ENCODE assay signal across 13 cellular contexts in the genomic region with DNA sequence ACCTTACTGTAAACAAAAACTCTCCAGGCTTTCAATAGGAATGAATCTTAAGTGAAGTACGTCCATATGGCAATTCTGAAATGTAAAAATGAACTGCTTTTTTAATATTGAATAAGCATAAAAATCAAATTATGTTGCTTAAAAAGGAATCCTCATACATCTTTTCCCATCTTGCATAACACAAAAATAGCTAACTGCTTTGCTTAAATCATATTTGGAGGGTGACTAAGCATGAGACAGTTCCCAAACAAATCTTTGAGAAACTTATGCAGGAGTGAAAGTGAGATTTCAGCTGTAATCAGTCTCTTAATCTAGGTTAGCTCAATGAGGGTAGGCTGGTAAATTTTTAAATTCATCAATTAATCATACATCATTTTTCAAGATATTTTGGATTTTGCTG.
DNase-seq lines count a peak whose midpoint lies in the region; ATAC-seq, FAIRE-seq and TF ChIP-seq lines count a peak whose summit lies in the region.
"Had no signal": no experiment of that assay in that cellular context is flagged by ENCODE, and none has a peak within 500 bp of the region (broad histone marks: within the 10 kb centered on the region; RNA-seq: fewer than 3 reads in every experiment).

No MANE protein-coding gene starts in this region.

- H3K9ac ChIP-seq in HepG2 (ENCODE audit: insufficient read depth, low read depth, low read length): no peak overlapping the region

- TF ChIP-seq POLR2A in HepG2 (IDR thresholded peaks at IDR 0.05; ENCODE audit: insufficient read depth in 1 of 2, low read depth in 2 of 2, low read length in 2 of 2): no peak

- no peaks in the 10 kb centered on the region for H4K20me1 ChIP-seq in HepG2 (ENCODE audit: insufficient read depth, low read length)

- DNase-seq in AG10803 (ENCODE audit: low read depth): peak; percentile 64
- DNase-seq in RCC 7860 (ENCODE audit: low spot score): peak; percentile 16
- DNase-seq in fibroblast of gingiva (ENCODE audit: low read depth): peak; percentile 53
- DNase-seq in non-pigmented ciliary epithelial cell (ENCODE audit: low read depth): peak; percentile 32
- DNase-seq in sciatic nerve (ENCODE audit: low spot score): no peak
- DNase-seq in RPMI8226: no peak
- no peak for DNase-seq in NCI-H510A treated with DMSO at 0.1 percent for 48 hours (lab: John Stamatoyannopoulos, UW)
- DNase-seq in HepG2 (ENCODE audit: low spot score): no peak
- DNase-seq: activated B cell treated with CpG ODN at 0.5 μM for 24 hours; activated CD8-positive, alpha-beta memory T cell treated with anti-CD3 and anti-CD28 coated beads, Interleukin-2, amount 50 U/mL, for 4 hours; NCI-H1092 treated with DMSO at 0.1 percent for 48 hours; occipital lobe had no signal

- no peak overlapping the region for H3K27ac ChIP-seq in HepG2 (ENCODE audit: extremely low read length, insufficient read depth, low read length)

- no peak overlapping the region for H2AFZ ChIP-seq in HepG2 (ENCODE audit: low read length)

- FAIRE-seq in RCC 7860 (lab: Jason Lieb, UNC) (peak; percentile 91), HepG2 (lab: Jason Lieb, UNC) (no peak)

- no peak for TF ChIP-seq RAD21 in HepG2 (CRISPR knock-in tag; IDR thresholded peaks at IDR 0.05)

- in situ Hi-C loops in HepG2 (cut with HindIII; ENCODE audit: extremely low pct_ligation_motif_present, low pct_unique_long_range_greater_than_20kb): no loop called here

- no peak for ATAC-seq in sciatic nerve
- no peak for ATAC-seq in HepG2
- ATAC-seq: activated naive CD4-positive, alpha-beta T cell treated with anti-CD3 and anti-CD28 coated beads, Interleukin-2, amount 50 U/mL, for 72 hours had no signal

- TF ChIP-seq CTCF in AG10803 (conservative IDR thresholded peaks at IDR 0.05; ENCODE audit: low read length) (no peak), HepG2 (CRISPR knock-in tag; IDR thresholded peaks at IDR 0.05) (no peak)

- no peaks in the 10 kb centered on the region for H3K79me2 ChIP-seq in HepG2 (ENCODE audit: insufficient read depth, low read length)

- H3K4me3 ChIP-seq in AG10803 (ENCODE audit: low read length) (no peak overlapping the region), HepG2 (replicated peaks in 1 of 3; ENCODE audit: insufficient read depth in 1 of 3, low read depth in 2 of 3, low read length in 3 of 3) (no peak overlapping the region)

- no peaks in the 10 kb centered on the region for H3K36me3 ChIP-seq in HepG2 (replicated peaks in 1 of 2; ENCODE audit: control insufficient read depth in 1 of 2, insufficient read depth in 2 of 2, low read length in 2 of 2)

- 91% methylated on average over 1 of the region's 1 CpG for WGBS in HepG2 (ENCODE audit: low lambda C conversion rate)

- intact Hi-C loops in sciatic nerve (cut with DNase I) (no loop called here), HepG2 (cut with micrococcal nuclease; ENCODE audit: unreplicated experiment) (no loop called here)

- no TSS peak for BruUV-seq in HepG2 (replicated peaks; lab: Mats Ljungman, UMichigan)

- no peaks in the 10 kb centered on the region for H3K9me3 ChIP-seq in HepG2 (ENCODE audit: low read length)

- POLR2A ChIA-PET in HepG2 (lab: Yijun Ruan, JAX): no interaction called here

- H3K4me2 ChIP-seq in HepG2 (ENCODE audit: low read depth, low read length): no peak overlapping the region

- TF ChIP-seq EP300 in HepG2 (IDR thresholded peaks at IDR 0.05; ENCODE audit: low read depth in 2 of 2, low read length in 2 of 2): no peak
- TF ChIP-seq EP300 in HepG2 (CRISPR knock-in tag; IDR thresholded peaks at IDR 0.05; ENCODE audit: borderline replicate concordance): no peak

- peaks cover 13% of the 10 kb centered on the region for H3K4me1 ChIP-seq in HepG2 (ENCODE audit: insufficient read depth, low read length)

- CTCF ChIA-PET in HepG2 (lab: Yijun Ruan, JAX; ENCODE audit: low intra/inter-chr PET ratio, low total read pairs): no interaction called here

- H3K27me3 ChIP-seq in HepG2 (ENCODE audit: control insufficient read depth in 1 of 2, insufficient read depth in 2 of 2, low read length in 2 of 2): no peaks in the 10 kb centered on the region

TF ChIP-seq in HepG2, 621 proteins besides CTCF, POLR2A, EP300 and RAD21:
- TF ChIP-seq PAF1 (CRISPR knock-in tag; IDR thresholded peaks at IDR 0.05) (no peak), ZNF354B (CRISPR knock-in tag; IDR thresholded peaks at IDR 0.05) (no peak), ZNF790 (CRISPR knock-in tag; IDR thresholded peaks at IDR 0.05; ENCODE audit: borderline replicate concordance) (no peak), SMAD1 (CRISPR knock-in tag; IDR thresholded peaks at IDR 0.05; ENCODE audit: borderline replicate concordance, low read depth) (no peak), SRSF9 (IDR thresholded peaks at IDR 0.05; ENCODE audit: borderline replicate concordance, insufficient read depth, low read depth, low read length, poor library complexity, severe bottlenecking) (no peak)

Comparison
In these comparisons a context has a peak if more than half of its experiments do, and no peak if none do; other contexts are left out.
1. DNase-seq: peak in AG10803 (single experiment), RCC 7860 (single experiment), fibroblast of gingiva (single experiment) and non-pigmented ciliary epithelial cell (single experiment); none in sciatic nerve (single experiment), RPMI8226 (single experiment), NCI-H510A treated with DMSO at 0.1 percent for 48 hours (single experiment) and HepG2 (single experiment).